23 cellular contexts compared by ENCODE assay signal in genomic region chr1:118556936-118557335, GRCh38.
"Had no signal": no experiment of that assay in that cellular context is flagged by ENCODE, and none has a peak within 500 bp of the region (broad histone marks: within the 10 kb centered on the region; RNA-seq: fewer than 3 reads in every experiment).

No MANE protein-coding gene starts in this region.

- ATAC-seq: mucosa of descending colon; natural killer cell treated with Interleukin-12 subunit alpha and Interleukin-12 subunit beta and Interleukin-15 and Interleukin-18, amount 100 ng/mL, for 72 hours; stimulated activated effector memory CD8-positive, alpha-beta T cell treated with anti-CD3 and anti-CD28 coated beads, Interleukin-12 subunit alpha, Interleukin-12 subunit beta, amount 100 ng/mL, for 72 hours had no signal

- H3K36me3 Mint-ChIP-seq: immature natural killer cell; memory B cell; mesothelial cell of epicardium; naive B cell; stimulated activated effector memory CD8-positive, alpha-beta T cell treated with anti-CD3 and anti-CD28 coated beads, Interleukin-12 subunit alpha, Interleukin-12 subunit beta, amount 100 ng/mL, for 72 hours; type B pancreatic cell had no signal

- H3K9me3 ChIP-seq: colonic mucosa, esophagus squamous epithelium, mucosa of descending colon, prostate gland, right atrium auricular region, thyroid gland had no signal

- DNase-seq: colonic mucosa; effector CD8-positive, alpha-beta T cell; erythroblast; esophagus squamous epithelium; hypothalamus; immature natural killer cell; mucosa of descending colon; naive B cell; stimulated activated CD4-positive, alpha-beta T cell treated with anti-CD3 and anti-CD28 coated beads, Interleukin-2, amount 100 ng/mL, for 24 hours; stimulated activated CD4-positive, alpha-beta T cell treated with anti-CD3 and anti-CD28 coated beads, Interleukin-4, amount 100 ng/mL, for 24 hours; stimulated activated naive CD4-positive, alpha-beta T cell treated with Interleukin-2 at 50 U/mL for 16 hours; stomach; thyroid gland had no signal

- H3K36me3 ChIP-seq: colonic mucosa, esophagus squamous epithelium, prostate gland, right atrium auricular region, stomach, thyroid gland had no signal

- H3K4me1 ChIP-seq: colonic mucosa, esophagus squamous epithelium, prostate gland, right atrium auricular region, stomach, thyroid gland had no signal

- H3K4me3 Mint-ChIP-seq: dendritic cell treated with granulocyte-macrophage colony-stimulating factor and Interleukin-4, amounts not matched to agents 40 ng/mL and 50 ng/mL, for 4 days; immature natural killer cell; memory B cell; mesothelial cell of epicardium; naive B cell; natural killer cell treated with Interleukin-12 subunit alpha and Interleukin-12 subunit beta and Interleukin-15 and Interleukin-18, amount 100 ng/mL, for 72 hours; neural crest cell; stimulated activated effector memory CD8-positive, alpha-beta T cell treated with anti-CD3 and anti-CD28 coated beads, Interleukin-12 subunit alpha, Interleukin-12 subunit beta, amount 100 ng/mL, for 72 hours; type B pancreatic cell had no signal

- H3K27ac ChIP-seq: colonic mucosa, esophagus squamous epithelium, prostate gland, right atrium auricular region, stomach, thyroid gland had no signal

- H3K27ac Mint-ChIP-seq: dendritic cell treated with granulocyte-macrophage colony-stimulating factor and Interleukin-4, amounts not matched to agents 40 ng/mL and 50 ng/mL, for 4 days; immature natural killer cell; memory B cell; mesothelial cell of epicardium; naive B cell; natural killer cell treated with Interleukin-12 subunit alpha and Interleukin-12 subunit beta and Interleukin-15 and Interleukin-18, amount 100 ng/mL, for 72 hours; stimulated activated effector memory CD8-positive, alpha-beta T cell treated with anti-CD3 and anti-CD28 coated beads, Interleukin-12 subunit alpha, Interleukin-12 subunit beta, amount 100 ng/mL, for 72 hours; type B pancreatic cell had no signal

- H3K9me3 Mint-ChIP-seq: type B pancreatic cell had no signal

- H3K4me1 Mint-ChIP-seq: immature natural killer cell; memory B cell; naive B cell; stimulated activated effector memory CD8-positive, alpha-beta T cell treated with anti-CD3 and anti-CD28 coated beads, Interleukin-12 subunit alpha, Interleukin-12 subunit beta, amount 100 ng/mL, for 72 hours had no signal

- H3K4me3 ChIP-seq: colonic mucosa, esophagus squamous epithelium, lung, mucosa of descending colon, prostate gland, right atrium auricular region, stomach, thyroid gland had no signal

- H3K27me3 ChIP-seq: colonic mucosa, esophagus squamous epithelium, right atrium auricular region, stomach, thyroid gland had no signal

- H3K27me3 Mint-ChIP-seq: dendritic cell treated with granulocyte-macrophage colony-stimulating factor and Interleukin-4, amounts not matched to agents 40 ng/mL and 50 ng/mL, for 4 days; memory B cell; naive B cell; natural killer cell treated with Interleukin-12 subunit alpha and Interleukin-12 subunit beta and Interleukin-15 and Interleukin-18, amount 100 ng/mL, for 72 hours; type B pancreatic cell had no signal
